12 cellular contexts compared by ENCODE assay signal in the genomic region with DNA sequence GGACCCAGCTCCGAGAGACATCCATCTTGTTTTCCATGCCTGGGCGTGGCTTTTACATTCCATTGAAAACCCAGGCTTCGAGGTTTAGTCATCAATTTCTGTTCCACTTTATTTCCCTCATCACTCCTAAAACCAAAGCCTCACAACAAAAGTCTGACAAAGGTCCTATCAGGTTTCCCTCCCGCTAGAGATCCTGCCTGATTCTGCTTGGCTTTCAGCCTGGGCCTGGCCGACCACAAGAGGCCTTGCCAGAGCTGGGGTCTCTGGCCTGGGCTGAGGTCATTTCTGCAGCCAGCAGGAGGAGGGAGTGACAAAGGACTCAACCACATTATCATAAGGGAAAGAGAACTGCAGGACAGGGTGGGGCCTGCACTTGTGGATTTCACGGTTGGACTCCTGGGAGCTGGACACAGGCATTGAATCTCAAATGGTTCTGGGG.
DNase-seq lines count a peak whose midpoint lies in the region; ATAC-seq and TF ChIP-seq lines count a peak whose summit lies in the region.
"Had no signal": no experiment of that assay in that cellular context is flagged by ENCODE, and none has a peak within 500 bp of the region (broad histone marks: within the 10 kb centered on the region; RNA-seq: fewer than 3 reads in every experiment).

No MANE protein-coding gene starts in this region.

- H3K4me3 Mint-ChIP-seq in endodermal cell = no peak overlapping the region
- no peak overlapping the region for H3K4me3 Mint-ChIP-seq in neural progenitor cell
- H3K4me3 Mint-ChIP-seq in activated T-helper 1 cell treated with anti-CD3 and anti-CD28 coated beads, Interleukin-12 subunit alpha, Interleukin-12 subunit beta, Interleukin-2, Interleukin-4 antibody, amounts not matched to agents 30 ng/mL and 10 ng/mL and 1 ng/mL, durations not matched to agents 14 hours and 24 hours and 36 hours = no peak overlapping the region

- no peak overlapping the region; the same call in 1 of the 2 replicates for H2AFZ ChIP-seq in PC-9
- H2AFZ ChIP-seq in neural progenitor cell (replicated peaks) = no peak overlapping the region

- peaks cover 2% of the 10 kb centered on the region for H3K9me3 Mint-ChIP-seq in endodermal cell
- H3K9me3 Mint-ChIP-seq in neural progenitor cell = peaks cover 6% of the 10 kb centered on the region
- H3K9me3 Mint-ChIP-seq in activated T-helper 1 cell treated with anti-CD3 and anti-CD28 coated beads, Interleukin-12 subunit alpha, Interleukin-12 subunit beta, Interleukin-2, Interleukin-4 antibody, amounts not matched to agents 30 ng/mL and 10 ng/mL and 1 ng/mL, durations not matched to agents 14 hours and 24 hours and 36 hours = no peaks in the 10 kb centered on the region
- H3K9me3 Mint-ChIP-seq: activated T-helper 2 cell treated with anti-CD3 and anti-CD28 coated beads, Interferon-gamma antibody, Interleukin-2, Interleukin-4, amounts not matched to agents 10 μg/mL and 5 μg/mL and 100 μg/mL, durations not matched to agents 14 hours and 24 hours and 36 hours had no signal

- CTCF ChIA-PET in PC-9 (lab: Charles Lee) = interaction anchor here (0.6 kb wide), 1 partner anchor 164 kb away, joined by 3 read pairs; no protein-coding TSS in a partner anchor

- no TSS peak for BruUV-seq in PC-9 (replicated peaks; lab: Mats Ljungman, UMichigan)

- H3K4me1 Mint-ChIP-seq in endodermal cell (peaks cover 11% of the 10 kb centered on the region), neural progenitor cell (peaks cover 43% of the 10 kb centered on the region)
- H3K4me1 Mint-ChIP-seq in activated T-helper 1 cell treated with anti-CD3 and anti-CD28 coated beads, Interleukin-12 subunit alpha, Interleukin-12 subunit beta, Interleukin-2, Interleukin-4 antibody, amounts not matched to agents 30 ng/mL and 10 ng/mL and 1 ng/mL, durations not matched to agents 14 hours and 24 hours and 36 hours (ENCODE audit: low read depth) = no peaks in the 10 kb centered on the region

- in situ Hi-C loops in G401 (cut with HindIII; ENCODE audit: low sequenced_read_pairs) = no loop called here

- H3K4me2 ChIP-seq in PC-9 (peak overlapping the region; percentile 54), neural progenitor cell (no peak overlapping the region)

- H3K27ac Mint-ChIP-seq in endodermal cell (no peak overlapping the region), neural progenitor cell (peak overlapping the region; percentile 90)
- H3K27ac Mint-ChIP-seq in activated T-helper 1 cell treated with anti-CD3 and anti-CD28 coated beads, Interleukin-12 subunit alpha, Interleukin-12 subunit beta, Interleukin-2, Interleukin-4 antibody, amounts not matched to agents 30 ng/mL and 10 ng/mL and 1 ng/mL, durations not matched to agents 14 hours and 24 hours and 36 hours = no peak overlapping the region
- H3K27ac Mint-ChIP-seq: activated T-helper 2 cell treated with anti-CD3 and anti-CD28 coated beads, Interferon-gamma antibody, Interleukin-2, Interleukin-4, amounts not matched to agents 10 μg/mL and 5 μg/mL and 100 μg/mL, durations not matched to agents 14 hours and 24 hours and 36 hours had no signal

- H3K9ac ChIP-seq in endodermal cell (ENCODE audit: extremely low read depth, low read length, poor library complexity, severe bottlenecking) (no peak overlapping the region), neural progenitor cell (no peak overlapping the region)

- peaks cover 14% of the 10 kb centered on the region for H3K27me3 Mint-ChIP-seq in endodermal cell (ENCODE audit: insufficient read depth)
- H3K27me3 Mint-ChIP-seq in neural progenitor cell (ENCODE audit: insufficient read depth, low read depth) = peaks cover 8% of the 10 kb centered on the region
- H3K27me3 Mint-ChIP-seq in activated T-helper 1 cell treated with anti-CD3 and anti-CD28 coated beads, Interleukin-12 subunit alpha, Interleukin-12 subunit beta, Interleukin-2, Interleukin-4 antibody, amounts not matched to agents 30 ng/mL and 10 ng/mL and 1 ng/mL, durations not matched to agents 14 hours and 24 hours and 36 hours (ENCODE audit: insufficient read depth) = peaks cover 2% of the 10 kb centered on the region

- H3K27ac ChIP-seq in PC-9 (peak overlapping the region; percentile 90), endodermal cell (ENCODE audit: low read depth, low read length) (peak overlapping the region; percentile 69), neural progenitor cell (no peak overlapping the region)

- H3F3A ChIP-seq in PC-9 (ENCODE audit: insufficient read depth, low read depth) (peaks cover 30% of the 10 kb centered on the region; the same call in 1 of the 2 replicates), neural progenitor cell (ENCODE audit: low read depth) (no peaks in the 10 kb centered on the region)

- no peaks in the 10 kb centered on the region for H4K20me1 ChIP-seq in PC-9 (ENCODE audit: insufficient read depth)
- H4K20me1 ChIP-seq in neural progenitor cell (ENCODE audit: low read depth) = no peaks in the 10 kb centered on the region

- H3K27me3 ChIP-seq in PC-9 (ENCODE audit: insufficient read depth, low read depth) = no peaks in the 10 kb centered on the region
- H3K27me3 ChIP-seq in endodermal cell (ENCODE audit: control insufficient read depth, insufficient read depth, low read length, poor library complexity, severe bottlenecking) = peaks cover 6% of the 10 kb centered on the region
- H3K27me3 ChIP-seq in neural progenitor cell = no peaks in the 10 kb centered on the region

- intact Hi-C loops in PC-9 (cut with micrococcal nuclease; ENCODE audit: unreplicated experiment) = loop anchor here (1.0 to 10.0 kb wide), 7 partner anchors 135 to 839 kb away; a partner anchor contains a TSS
- intact Hi-C loops in activated T-helper 1 cell treated with anti-CD3 and anti-CD28 coated beads, Interleukin-12 subunit alpha, Interleukin-12 subunit beta, Interleukin-2, Interleukin-4 antibody, amounts not matched to agents 30 ng/mL and 10 ng/mL and 1 ng/mL, durations not matched to agents 14 hours and 24 hours and 36 hours (cut with micrococcal nuclease) = no loop called here

- no peak for ATAC-seq in GM19351 (IDR thresholded peaks at IDR 0.05; ENCODE audit: unreplicated experiment)
- no peak for ATAC-seq in HG03025 (IDR thresholded peaks at IDR 0.05; ENCODE audit: low FRiP score, unreplicated experiment)
- ATAC-seq: left colon had no signal

- WGBS in endodermal cell (ENCODE audit: insufficient coverage in 1 of 2, insufficient read length in 1 of 2), 2 experiments = 89 to 91% methylated on average over 5 to 6 of the region's 6 CpGs

- peaks cover 59% of the 10 kb centered on the region for H3K4me1 ChIP-seq in PC-9 (replicated peaks; ENCODE audit: insufficient read depth)
- peaks cover 3% of the 10 kb centered on the region for H3K4me1 ChIP-seq in endodermal cell (ENCODE audit: control insufficient read depth, insufficient read depth, low read length)
- peaks cover 26% of the 10 kb centered on the region for H3K4me1 ChIP-seq in neural progenitor cell
- H3K4me1 ChIP-seq: Caco-2 had no signal

- H3K36me3 Mint-ChIP-seq in endodermal cell (ENCODE audit: low read depth) (no peaks in the 10 kb centered on the region), neural progenitor cell (no peaks in the 10 kb centered on the region)
- H3K36me3 Mint-ChIP-seq in activated T-helper 1 cell treated with anti-CD3 and anti-CD28 coated beads, Interleukin-12 subunit alpha, Interleukin-12 subunit beta, Interleukin-2, Interleukin-4 antibody, amounts not matched to agents 30 ng/mL and 10 ng/mL and 1 ng/mL, durations not matched to agents 14 hours and 24 hours and 36 hours (ENCODE audit: low read depth) = no peaks in the 10 kb centered on the region

- POLR2A ChIA-PET in PC-9 (lab: Charles Lee; ENCODE audit: unreplicated experiment) = interaction anchor here (0.6 kb wide), 1 partner anchor 385 kb away, joined by 4 read pairs; no protein-coding TSS in a partner anchor

- H3K9me3 ChIP-seq in PC-9 (ENCODE audit: insufficient read depth, low read depth) = no peaks in the 10 kb centered on the region
- no peaks in the 10 kb centered on the region for H3K9me3 ChIP-seq in endodermal cell (ENCODE audit: control insufficient read depth, low read length)
- no peaks in the 10 kb centered on the region for H3K9me3 ChIP-seq in neural progenitor cell (ENCODE audit: low read depth)
- H3K9me3 ChIP-seq: Caco-2 had no signal

- DNase-seq in COLO668 (lab: John Stamatoyannopoulos, UW; ENCODE audit: unreplicated experiment) (peak; percentile 3), PC-9 (peak; percentile 78 to 81), endodermal cell (no peak), neural progenitor cell (ENCODE audit: low spot score) (no peak), G401 (ENCODE audit: low spot score) (no peak)
- DNase-seq in activated T-helper 1 cell treated with anti-CD3 and anti-CD28 coated beads, Interleukin-12 subunit alpha, Interleukin-12 subunit beta, Interleukin-2, Interleukin-4 antibody, amounts not matched to agents 30 ng/mL and 10 ng/mL and 1 ng/mL, durations not matched to agents 14 hours and 24 hours and 36 hours (ENCODE audit: low spot score) = no peak
- DNase-seq: Caco-2, left colon, NCI-H1092 had no signal

- TF ChIP-seq CTCF in PC-9 (conservative IDR thresholded peaks at IDR 0.05) (no peak), endodermal cell (conservative IDR thresholded peaks at IDR 0.05) (no peak), neural progenitor cell (IDR thresholded peaks at IDR 0.05) (no peak)

- no peaks in the 10 kb centered on the region for H3K9me2 ChIP-seq in PC-9 (ENCODE audit: insufficient read depth)

- no peak overlapping the region for H3K4me3 ChIP-seq in PC-9
- no peak overlapping the region for H3K4me3 ChIP-seq in endodermal cell (ENCODE audit: low read length)
- no peak overlapping the region for H3K4me3 ChIP-seq in neural progenitor cell

- H3K36me3 ChIP-seq in PC-9 (ENCODE audit: low read depth) (no peaks in the 10 kb centered on the region), endodermal cell (ENCODE audit: control insufficient read depth, insufficient read depth, low read length) (no peaks in the 10 kb centered on the region), neural progenitor cell (no peaks in the 10 kb centered on the region)

- no peaks in the 10 kb centered on the region for H3K79me2 ChIP-seq in PC-9 (ENCODE audit: low read depth)
- no peaks in the 10 kb centered on the region for H3K79me2 ChIP-seq in neural progenitor cell (ENCODE audit: low read depth)

Comparison
In these comparisons a context has a peak if more than half of its experiments do, and no peak if none do; other contexts are left out.
1. DNase-seq: peak in COLO668 (single experiment) and PC-9 (2 of 2); none in endodermal cell (single experiment), neural progenitor cell (single experiment), activated T-helper 1 cell treated with anti-CD3 and anti-CD28 coated beads, Interleukin-12 subunit alpha, Interleukin-12 subunit beta, Interleukin-2, Interleukin-4 antibody, amounts not matched to agents 30 ng/mL and 10 ng/mL and 1 ng/mL, durations not matched to agents 14 hours and 24 hours and 36 hours (single experiment) and G401 (single experiment).